ENCODE assay signal across 12 cellular contexts in the genomic region with DNA sequence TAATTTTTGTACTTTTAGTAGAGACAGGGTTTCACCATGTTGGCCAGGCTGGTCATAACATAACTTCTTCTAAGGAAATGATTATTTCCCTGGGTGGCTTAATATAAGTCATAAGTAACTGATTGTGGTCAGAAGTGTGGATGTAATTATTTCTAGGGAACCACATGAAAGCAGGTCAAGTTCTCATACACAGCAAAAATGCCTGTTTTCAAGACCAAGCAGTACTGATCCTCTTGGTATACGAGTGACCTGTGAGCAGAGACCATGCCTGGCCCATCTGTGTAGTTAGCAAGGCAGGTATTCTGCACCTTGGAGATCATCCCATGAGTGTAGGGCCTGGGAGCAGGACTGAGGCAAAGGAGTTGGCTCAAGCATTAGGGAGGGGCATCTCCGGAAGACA. TPM values are rescaled to one million over a fixed set of nuclear protein-coding genes. Genes with fewer than 3 reads are reported as not detected.
DNase-seq lines count a peak whose midpoint lies in the region; ATAC-seq and TF ChIP-seq lines count a peak whose summit lies in the region.
"Had no signal": no experiment of that assay in that cellular context is flagged by ENCODE, and none has a peak within 500 bp of the region (broad histone marks: within the 10 kb centered on the region; RNA-seq: fewer than 3 reads in every experiment).

No MANE protein-coding gene starts in this region.

- H3K9me3 ChIP-seq in GM23248 (ENCODE audit: low read depth) (no peaks in the 10 kb centered on the region), gastroesophageal sphincter (no peaks in the 10 kb centered on the region)

- no peaks in the 10 kb centered on the region for H3F3A ChIP-seq in GM23248 (ENCODE audit: insufficient read depth)

- 82 to 84% methylated on average over 2 of the region's 2 CpGs for WGBS in GM23248 (ENCODE audit: low coverage in 1 of 2, low lambda C conversion rate in 2 of 2, missing lambda C conversion rate in 2 of 2), 2 experiments
- WGBS in gastroesophageal sphincter (ENCODE audit: low coverage in 1 of 2), 2 donors, result 80 to 89% methylated on average over 1 to 2 of the region's 2 CpGs

- H3K9me2 ChIP-seq in GM23248 (ENCODE audit: insufficient read depth), result no peaks in the 10 kb centered on the region

- H4K20me1 ChIP-seq in GM23248 (ENCODE audit: insufficient read depth), result no peaks in the 10 kb centered on the region

- H3K4me1 ChIP-seq in GM23248 (ENCODE audit: insufficient read depth), result no peaks in the 10 kb centered on the region
- no peaks in the 10 kb centered on the region for H3K4me1 ChIP-seq in gastroesophageal sphincter

- H3K36me3 ChIP-seq in GM23248 (ENCODE audit: low read depth), result no peaks in the 10 kb centered on the region
- H3K36me3 ChIP-seq in gastroesophageal sphincter, result no peaks in the 10 kb centered on the region

- ATAC-seq in GM18868 (IDR thresholded peaks at IDR 0.05; ENCODE audit: unreplicated experiment) (peak; percentile 81), GM21717 (IDR thresholded peaks at IDR 0.05; ENCODE audit: unreplicated experiment) (peak; percentile 64), HG03378 (IDR thresholded peaks at IDR 0.05; ENCODE audit: unreplicated experiment) (peak; percentile 99), gastroesophageal sphincter (no peak)
- ATAC-seq: HepG2 had no signal

- H2AFZ ChIP-seq in GM23248, result no peak overlapping the region

- H3K27me3 ChIP-seq in GM23248 (replicated peaks; ENCODE audit: insufficient read depth) (no peaks in the 10 kb centered on the region), gastroesophageal sphincter (peaks cover 2% of the 10 kb centered on the region)

- H3K4me2 ChIP-seq in GM23248 (ENCODE audit: unreplicated experiment), result no peak overlapping the region

- TF ChIP-seq POLR2A in gastroesophageal sphincter (IDR thresholded peaks at IDR 0.05), result no peak

- H3K9ac ChIP-seq in GM23248, result no peak overlapping the region

- in situ Hi-C loops in GM23248 (cut with MboI), result no loop called here

- no peak overlapping the region for H3K4me3 ChIP-seq in GM23248
- H3K4me3 ChIP-seq in gastroesophageal sphincter, result no peak overlapping the region

- TF ChIP-seq CTCF in gastroesophageal sphincter (IDR thresholded peaks at IDR 0.05), result no peak

- H3K27ac ChIP-seq in GM23248, result no peak overlapping the region
- no peak overlapping the region for H3K27ac ChIP-seq in gastroesophageal sphincter

- peak; percentile 18 for DNase-seq in glomerular visceral epithelial cell (ENCODE audit: extremely low spot score)
- DNase-seq in GM23248, result no peak
- DNase-seq in NCI-H1436 treated with DMSO at 0.1 percent for 48 hours (lab: John Stamatoyannopoulos, UW), result no peak
- no peak for DNase-seq in NCI-H146 treated with DMSO at 0.1 percent for 48 hours (lab: John Stamatoyannopoulos, UW; ENCODE audit: unreplicated experiment)
- DNase-seq: amniotic stem cell; effector memory CD4-positive, alpha-beta T cell; NCI-H2171 had no signal

- H3K79me2 ChIP-seq in GM23248 (ENCODE audit: insufficient read depth), result no peaks in the 10 kb centered on the region

- no peak for TF ChIP-seq EP300 in gastroesophageal sphincter (IDR thresholded peaks at IDR 0.05)

RNA-seq across cellular contexts. Expression of a gene that starts 32.5 kb away (rescaled TPM):
- total RNA-seq in GM23248 (2014; rRNA removed; shearing (Covaris generic)), result 71.5 and 95.0 TPM in 2 replicates
- polyA plus RNA-seq in GM23248 (2016; fragmentation: Nextera tagmentation; extraction: Ambion mirVana), result 232 and 246 TPM in 2 replicates
- total RNA-seq in gastroesophageal sphincter, result 10 to 100 TPM; 41.1 to 79.5 (median 47.5) TPM

RNA-seq across cellular contexts. Expression of a gene that starts 36.3 kb away (rescaled TPM):
- 25.7 and 31.8 TPM in 2 replicates for total RNA-seq in GM23248 (2014; rRNA removed; shearing (Covaris generic))
- polyA plus RNA-seq in GM23248 (2016; fragmentation: Nextera tagmentation; extraction: Ambion mirVana), result 14.2 and 14.5 TPM in 2 replicates
- 100 to 1,000 TPM in 1 of 4 donors, 10 to 100 TPM in 3; 68.2 to 104 (median 88.2) TPM for total RNA-seq in gastroesophageal sphincter
